ENCODE assay signal across 8 cellular contexts in the genomic region with DNA sequence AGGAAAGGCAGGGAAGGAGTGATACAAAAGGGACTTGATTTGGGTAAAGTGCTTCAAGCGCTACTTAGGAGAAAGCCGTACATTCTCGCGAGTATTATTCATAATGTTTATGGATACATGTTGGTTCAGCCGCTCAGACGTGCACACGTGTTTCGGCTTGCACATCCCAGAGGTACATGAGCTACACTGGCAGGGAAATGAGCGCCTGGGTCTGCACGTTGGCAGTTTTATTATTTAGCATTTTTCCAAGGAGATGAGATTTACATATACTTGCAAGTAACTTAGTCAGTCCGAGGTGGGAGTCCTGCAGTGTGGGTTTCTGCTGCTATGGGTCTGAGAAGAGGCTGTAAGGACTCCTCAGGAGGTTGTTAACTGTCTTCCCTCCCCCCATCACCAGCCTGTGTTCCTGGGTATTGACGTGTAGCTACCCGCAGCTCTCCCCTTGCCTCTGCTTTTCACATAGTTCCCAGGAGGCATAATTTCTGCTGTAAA. TPM values are rescaled to one million over a fixed set of nuclear protein-coding genes. Genes with fewer than 3 reads are reported as not detected.
A peak's percentile ranks its signal among the peaks of the same experiment; 100 is the strongest.
DNase-seq lines count a peak whose midpoint lies in the region; ATAC-seq and TF ChIP-seq lines count a peak whose summit lies in the region.

No MANE protein-coding gene starts in this region.

- H2AFZ ChIP-seq in neural cell (ENCODE audit: low read depth, low read length), result no peak overlapping the region

- H3K36me3 ChIP-seq in neural cell (ENCODE audit: insufficient read depth, low read length), result no peaks in the 10 kb centered on the region

- peaks cover 45% of the 10 kb centered on the region for H3K27me3 ChIP-seq in neural cell (ENCODE audit: insufficient read depth, low read depth, low read length)

- H3F3A ChIP-seq in neural cell (ENCODE audit: insufficient read depth, low read length, poor library complexity, severe bottlenecking), result no peaks in the 10 kb centered on the region

- TF ChIP-seq CTCF in neural cell (IDR thresholded peaks at IDR 0.05; ENCODE audit: poor library complexity, severe bottlenecking), result no peak

- no peaks in the 10 kb centered on the region for H4K20me1 ChIP-seq in neural cell (ENCODE audit: insufficient read depth)

- no peaks in the 10 kb centered on the region for H3K79me2 ChIP-seq in neural cell (replicated peaks; ENCODE audit: insufficient read depth, low read length)

- TF ChIP-seq EP300 in neural cell (conservative IDR thresholded peaks at IDR 0.05; ENCODE audit: poor library complexity, severe bottlenecking), result no peak

- no peak for TF ChIP-seq RAD21 in neural cell (conservative IDR thresholded peaks at IDR 0.05)

- peak; percentile 34 for DNase-seq in NCI-H1436 (lab: John Stamatoyannopoulos, UW)
- DNase-seq in NCI-H1436 treated with DMSO at 0.1 percent for 48 hours (lab: John Stamatoyannopoulos, UW), result no peak
- peak; percentile 82 for DNase-seq in dermis blood vessel endothelial cell

- no peak overlapping the region for H3K4me2 ChIP-seq in neural cell (ENCODE audit: low read length)

- no peaks in the 10 kb centered on the region for H3K9me2 ChIP-seq in neural cell (ENCODE audit: insufficient read depth, low read length)

- no peak overlapping the region for H3K27ac ChIP-seq in neural cell (ENCODE audit: low read length)

- H3K4me3 ChIP-seq in neural cell (ENCODE audit: low read length), result peak overlapping the region; percentile 67

- no peak overlapping the region for H3K9ac ChIP-seq in neural cell (ENCODE audit: low read length)

- ATAC-seq in SK-N-SH treated with all-trans-retinoic acid at 6 μM for 48 hours (peak; percentile 20; the same call in 2 of the 3 replicates), GM19035 (IDR thresholded peaks at IDR 0.05; ENCODE audit: unreplicated experiment) (no peak), HG02678 (IDR thresholded peaks at IDR 0.05; ENCODE audit: unreplicated experiment) (no peak), HG03097 (IDR thresholded peaks at IDR 0.05; ENCODE audit: low FRiP score, unreplicated experiment) (no peak)

- no peaks in the 10 kb centered on the region for H3K9me3 ChIP-seq in neural cell (ENCODE audit: low read length)

TF ChIP-seq in SK-N-SH treated with all-trans-retinoic acid at 6 μM for 48 hours, 23 proteins besides CTCF, POLR2A, EP300 and RAD21 (continues in another document):
- TF ChIP-seq ZFP3 (CRISPR knock-in tag; IDR thresholded peaks at IDR 0.05) (no peak), SNAI2 (CRISPR knock-in tag; IDR thresholded peaks at IDR 0.05) (no peak), PPARA (CRISPR knock-in tag; IDR thresholded peaks at IDR 0.05; ENCODE audit: borderline replicate concordance) (no peak), TCF4 (CRISPR knock-in tag; IDR thresholded peaks at IDR 0.05; ENCODE audit: borderline replicate concordance) (no peak), CSRNP3 (CRISPR knock-in tag; IDR thresholded peaks at IDR 0.05) (no peak), ZNF8 (CRISPR knock-in tag; IDR thresholded peaks at IDR 0.05) (no peak), ARNTL (CRISPR knock-in tag; IDR thresholded peaks at IDR 0.05; ENCODE audit: borderline replicate concordance, low read depth) (no peak), ZNF565 (CRISPR knock-in tag; conservative IDR thresholded peaks at IDR 0.05; ENCODE audit: low read depth) (no peak), OSR1 (CRISPR knock-in tag; IDR thresholded peaks at IDR 0.05) (no peak), PATZ1 (CRISPR knock-in tag; IDR thresholded peaks at IDR 0.05; ENCODE audit: borderline replicate concordance) (no peak), GLIS3 (CRISPR knock-in tag; IDR thresholded peaks at IDR 0.05) (no peak), ESRRG (CRISPR knock-in tag; IDR thresholded peaks at IDR 0.05) (no peak)

TF ChIP-seq in neural cell, 6 proteins besides CTCF, POLR2A, EP300 and RAD21:
- TF ChIP-seq SMC3 (conservative IDR thresholded peaks at IDR 0.05; ENCODE audit: poor library complexity) (no peak), MXI1 (conservative IDR thresholded peaks at IDR 0.05; ENCODE audit: poor library complexity, severe bottlenecking) (peak; percentile 8)

RNA-seq across cellular contexts. Expression of gene PRKCH, which starts 1.5 kb away (rescaled TPM):
- total RNA-seq in dermis blood vessel endothelial cell, result 312 and 327 TPM in 2 replicates
- 2.0 and 3.4 TPM in 2 replicates for polyA plus RNA-seq in neural cell
- polyA minus RNA-seq in neural cell, result 1.5 and 12.7 TPM in 2 replicates

RNA-seq across cellular contexts. Expression of gene TMEM30B, which starts 41.7 kb away (rescaled TPM):
- total RNA-seq in dermis blood vessel endothelial cell, result 0.33 and 0.34 TPM in 2 replicates
- 0.28 TPM in 1 of 2 replicates, not detected in the other for polyA plus RNA-seq in neural cell
- polyA minus RNA-seq in neural cell, result not detected in 2 replicates
